ENCODE assay signal across 9 cellular contexts in the genomic region with DNA sequence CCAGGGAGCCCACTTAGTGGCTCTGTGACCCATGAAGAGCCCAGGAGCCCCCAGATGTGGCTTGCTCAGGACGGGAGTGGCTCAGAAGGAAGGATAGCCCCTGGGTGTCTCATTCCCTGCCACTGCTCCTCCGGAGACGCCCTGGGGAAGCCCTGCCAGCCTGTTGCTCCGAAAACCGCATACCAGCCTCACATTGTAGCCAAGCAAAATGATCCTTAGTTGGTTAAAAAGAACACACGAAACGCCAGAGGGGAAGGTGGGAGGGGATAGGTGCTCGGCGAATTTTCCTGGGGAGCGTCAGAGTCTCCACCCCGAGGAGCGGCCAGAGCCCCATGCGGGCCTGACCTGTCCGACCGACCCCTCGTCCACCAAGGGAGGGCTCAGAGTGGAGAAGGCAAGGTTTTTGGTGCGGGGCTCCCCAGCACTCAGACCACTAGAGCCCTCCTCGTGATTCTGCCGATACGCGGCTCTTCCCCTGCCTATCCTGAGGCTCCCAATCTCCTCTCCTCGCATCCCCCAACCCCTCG. TPM values are rescaled to one million over a fixed set of nuclear protein-coding genes. Genes with fewer than 3 reads are reported as not detected.
A peak's percentile ranks its signal among the peaks of the same experiment; 100 is the strongest.
DNase-seq lines count a peak whose midpoint lies in the region; ATAC-seq lines count a peak whose summit lies in the region.
"Had no signal": no experiment of that assay in that cellular context is flagged by ENCODE, and none has a peak within 500 bp of the region (broad histone marks: within the 10 kb centered on the region; RNA-seq: fewer than 3 reads in every experiment).

No MANE protein-coding gene starts in this region.

- H3K9me3 ChIP-seq in ectodermal cell (ENCODE audit: control insufficient read depth, low read length) (no peaks in the 10 kb centered on the region), mesodermal cell (ENCODE audit: control insufficient read depth, low read length) (no peaks in the 10 kb centered on the region)

- peak overlapping the region; percentile 45 to 68 for H3K4me3 Mint-ChIP-seq in activated T-cell treated with anti-CD3 and anti-CD28 coated beads, Interleukin-2, amount 50 U/mL, for 72 hours

- no peak overlapping the region for H3K27ac Mint-ChIP-seq in activated T-cell treated with anti-CD3 and anti-CD28 coated beads, Interleukin-2, amount 50 U/mL, for 72 hours

- peak overlapping the region; percentile 60 for H3K4me3 ChIP-seq in ectodermal cell (ENCODE audit: insufficient read depth, low read depth, low read length)
- H3K4me3 ChIP-seq in mesodermal cell (ENCODE audit: extremely low read depth, insufficient read depth, low read length, poor library complexity, severe bottlenecking) = peak overlapping the region; percentile 54

- 2 to 3% methylated on average over 22 to 23 of the region's 23 CpGs for WGBS in ectodermal cell, 2 experiments
- 5 to 11% methylated on average over 10 to 21 of the region's 23 CpGs for WGBS in mesodermal cell (ENCODE audit: insufficient coverage in 2 of 2), 2 experiments

- H3K27ac ChIP-seq in ectodermal cell (ENCODE audit: insufficient read depth, low read depth, low read length, poor library complexity, severe bottlenecking) (no peak overlapping the region), mesodermal cell (ENCODE audit: low read depth, low read length, severe bottlenecking) (no peak overlapping the region)

- H3K4me1 ChIP-seq in ectodermal cell (ENCODE audit: control insufficient read depth, insufficient read depth, low read length) = peaks cover 35% of the 10 kb centered on the region
- H3K4me1 ChIP-seq in mesodermal cell (ENCODE audit: control insufficient read depth, insufficient read depth, low read length, poor library complexity, severe bottlenecking) = peaks cover 23% of the 10 kb centered on the region

- H3K27me3 ChIP-seq in ectodermal cell (ENCODE audit: control insufficient read depth, insufficient read depth, low read length, poor library complexity, severe bottlenecking) = peaks cover 7% of the 10 kb centered on the region

- DNase-seq in activated T-cell treated with anti-CD3 and anti-CD28 coated beads, Interleukin-2, amount 50 U/mL, for 72 hours = no peak
- no peak for DNase-seq in activated T-cell treated with anti-CD3 and anti-CD28 coated beads for 4 hours
- DNase-seq in ureter (ENCODE audit: low spot score) = peak; percentile 54
- DNase-seq in NCI-H226 = no peak
- DNase-seq in SKM-1 (lab: John Stamatoyannopoulos, UW; ENCODE audit: unreplicated experiment) = no peak
- DNase-seq: DMS 273 treated with DMSO at 0.1 percent for 48 hours had no signal

- peaks cover 18% of the 10 kb centered on the region for H3K27me3 Mint-ChIP-seq in activated T-cell treated with anti-CD3 and anti-CD28 coated beads, Interleukin-2, amount 50 U/mL, for 72 hours (ENCODE audit: low read depth)

- peaks cover 5% of the 10 kb centered on the region for H3K4me1 Mint-ChIP-seq in activated T-cell treated with anti-CD3 and anti-CD28 coated beads, Interleukin-2, amount 50 U/mL, for 72 hours (ENCODE audit: low read depth)

- peak in 1 of 2 donors; percentile 19 for ATAC-seq in activated T-cell treated with anti-CD3 and anti-CD28 coated beads, Interleukin-2, amount 50 U/mL, for 72 hours (replicated peaks in 1 of 2)
- ATAC-seq in HG02981 (IDR thresholded peaks at IDR 0.05; ENCODE audit: unreplicated experiment) = no peak

- H3K36me3 ChIP-seq in ectodermal cell (ENCODE audit: control insufficient read depth, insufficient read depth, low read length) (peaks cover 4% of the 10 kb centered on the region), mesodermal cell (ENCODE audit: control insufficient read depth, insufficient read depth, low read length) (peaks cover 21% of the 10 kb centered on the region)

- H3K36me3 Mint-ChIP-seq in activated T-cell treated with anti-CD3 and anti-CD28 coated beads, Interleukin-2, amount 50 U/mL, for 72 hours (ENCODE audit: insufficient read depth in 2 of 2) = peaks cover 0 to 13% of the 10 kb centered on the region in 2 donors

- H3K9me3 Mint-ChIP-seq in activated T-cell treated with anti-CD3 and anti-CD28 coated beads, Interleukin-2, amount 50 U/mL, for 72 hours = no peaks in the 10 kb centered on the region

RNA-seq across cellular contexts. Expression of a gene that starts 39.5 kb away (rescaled TPM):
- total RNA-seq in activated T-cell treated with anti-CD3 and anti-CD28 coated beads, Interleukin-2, amount 50 U/mL, for 72 hours = 10 to 100 TPM; 14.8 to 24.7 TPM
- 26.1 TPM for polyA plus RNA-seq in ectodermal cell (2013, experiment 1 of 4)
- 30.1 TPM for polyA plus RNA-seq in ectodermal cell (2013, experiment 2 of 4)
- 25.6 TPM for polyA plus RNA-seq in ectodermal cell (2013, experiment 3 of 4)
- 31.5 TPM for polyA plus RNA-seq in ectodermal cell (2013, experiment 4 of 4)
- polyA plus RNA-seq in mesodermal cell (2013, experiment 1 of 2) = 17.2 TPM
- polyA plus RNA-seq in mesodermal cell (2013, experiment 2 of 2) = 15.0 TPM
- 24.7 TPM for total RNA-seq in ureter

RNA-seq across cellular contexts. Expression of a gene that starts 48.5 kb away (rescaled TPM):
- total RNA-seq in activated T-cell treated with anti-CD3 and anti-CD28 coated beads, Interleukin-2, amount 50 U/mL, for 72 hours = 10 to 100 TPM; 27.2 to 31.6 TPM
- polyA plus RNA-seq in ectodermal cell (2013, experiment 1 of 4) = 56.8 TPM
- 59.9 TPM for polyA plus RNA-seq in ectodermal cell (2013, experiment 2 of 4)
- 40.6 TPM for polyA plus RNA-seq in ectodermal cell (2013, experiment 3 of 4)
- polyA plus RNA-seq in ectodermal cell (2013, experiment 4 of 4) = 42.1 TPM
- 48.1 TPM for polyA plus RNA-seq in mesodermal cell (2013, experiment 1 of 2)
- polyA plus RNA-seq in mesodermal cell (2013, experiment 2 of 2) = 50.3 TPM
- 35.6 TPM for total RNA-seq in ureter

RNA-seq across cellular contexts. Expression of a gene that starts 58.0 kb away (rescaled TPM):
- total RNA-seq in activated T-cell treated with anti-CD3 and anti-CD28 coated beads, Interleukin-2, amount 50 U/mL, for 72 hours = not detected
- not detected for polyA plus RNA-seq in ectodermal cell (2013, experiment 1 of 4)
- 0.46 TPM for polyA plus RNA-seq in ectodermal cell (2013, experiment 2 of 4)
- polyA plus RNA-seq in ectodermal cell (2013, experiment 3 of 4) = 0.27 TPM
- polyA plus RNA-seq in ectodermal cell (2013, experiment 4 of 4) = 0.41 TPM
- polyA plus RNA-seq in mesodermal cell (2013, experiment 1 of 2) = 0.96 TPM
- polyA plus RNA-seq in mesodermal cell (2013, experiment 2 of 2) = 0.81 TPM
- 8.5 TPM for total RNA-seq in ureter
